ENCODE assay signal across 8 cellular contexts in genomic region chr15:74365619-74366445, GRCh38. TPM values are rescaled to one million over a fixed set of nuclear protein-coding genes. Genes with fewer than 3 reads are reported as not detected.
DNase-seq lines count a peak whose midpoint lies in the region; ATAC-seq and TF ChIP-seq lines count a peak whose summit lies in the region.

No MANE protein-coding gene starts in this region.

- intact Hi-C loops in CD8-positive, alpha-beta T cell (cut with DNase I, micrococcal nuclease), result no loop called here
- intact Hi-C loops in natural killer cell (cut with micrococcal nuclease), result no loop called here

- CTCF ChIA-PET in CD8-positive, alpha-beta T cell (lab: Charles Lee), result interaction anchor here (1.8 kb wide), 1 partner anchor 8 kb away, joined by 6 read pairs; no protein-coding TSS in a partner anchor

- H3K27me3 Mint-ChIP-seq in CD8-positive, alpha-beta T cell (ENCODE audit: low read depth), result peaks cover 28% of the 10 kb centered on the region
- H3K27me3 Mint-ChIP-seq in natural killer cell (ENCODE audit: low read depth in 2 of 2), result peaks cover 11 to 29% of the 10 kb centered on the region in 2 donors

- in situ Hi-C loops in SK-MEL-5 (cut with HindIII; ENCODE audit: low pct_unique_long_range_greater_than_20kb, low sequenced_read_pairs), result no loop called here

- no peaks in the 10 kb centered on the region for H3K36me3 ChIP-seq in CD8-positive, alpha-beta T cell (ENCODE audit: insufficient read depth, low read length)

- POLR2A ChIA-PET in CD8-positive, alpha-beta T cell (lab: Charles Lee), result no interaction called here

- peak overlapping the region; percentile 52 for H3K4me3 ChIP-seq in CD8-positive, alpha-beta T cell (ENCODE audit: low read depth, low read length)
- H3K4me3 ChIP-seq in fibroblast of mammary gland (ENCODE audit: control insufficient read depth, low read depth, low read length), result peak overlapping the region; percentile 59

- H3K9me3 ChIP-seq in CD8-positive, alpha-beta T cell (ENCODE audit: low read length), result no peaks in the 10 kb centered on the region

- no peak overlapping the region for H3K27ac Mint-ChIP-seq in CD8-positive, alpha-beta T cell
- H3K27ac Mint-ChIP-seq in natural killer cell, result no peak overlapping the region

- no peaks in the 10 kb centered on the region for H3K4me1 ChIP-seq in CD8-positive, alpha-beta T cell (ENCODE audit: insufficient read depth, low read length)

- no peaks in the 10 kb centered on the region for H3K36me3 Mint-ChIP-seq in CD8-positive, alpha-beta T cell
- H3K36me3 Mint-ChIP-seq in natural killer cell, result no peaks in the 10 kb centered on the region

- ATAC-seq in CD8-positive, alpha-beta T cell, result peak; percentile 42
- ATAC-seq in natural killer cell (peak; percentile 45 to 71 (median 50)), HG03095 (IDR thresholded peaks at IDR 0.05; ENCODE audit: unreplicated experiment) (no peak), GM18511 (IDR thresholded peaks at IDR 0.05; ENCODE audit: unreplicated experiment) (no peak), GM18858 (IDR thresholded peaks at IDR 0.05; ENCODE audit: unreplicated experiment) (no peak)

- TF ChIP-seq CTCF in CD8-positive, alpha-beta T cell (IDR thresholded peaks at IDR 0.05), result no peak
- TF ChIP-seq CTCF in fibroblast of mammary gland (conservative IDR thresholded peaks at IDR 0.05; ENCODE audit: control insufficient read depth, insufficient read depth, low read depth, low read length) (no peak), natural killer cell (IDR thresholded peaks at IDR 0.05) (no peak)

- H3K27me3 ChIP-seq in CD8-positive, alpha-beta T cell (ENCODE audit: insufficient read depth, low read length), result peaks cover 6% of the 10 kb centered on the region

- H3K4me1 Mint-ChIP-seq in CD8-positive, alpha-beta T cell (ENCODE audit: low read depth), result peaks cover 2% of the 10 kb centered on the region
- peaks cover 0 to 5% of the 10 kb centered on the region in 2 donors for H3K4me1 Mint-ChIP-seq in natural killer cell

- no peaks in the 10 kb centered on the region for H3K9me3 Mint-ChIP-seq in CD8-positive, alpha-beta T cell
- no peaks in the 10 kb centered on the region for H3K9me3 Mint-ChIP-seq in natural killer cell

- H3K27ac ChIP-seq in CD8-positive, alpha-beta T cell (ENCODE audit: low read depth, low read length), result no peak overlapping the region

- H3K4me3 Mint-ChIP-seq in CD8-positive, alpha-beta T cell, result peak overlapping the region; percentile 67
- peak overlapping the region; percentile 74 for H3K4me3 Mint-ChIP-seq in natural killer cell

- peak in 1 of 7 experiments; percentile 27 for DNase-seq in CD8-positive, alpha-beta T cell
- DNase-seq in SK-MEL-5 (ENCODE audit: low read depth, low spot score), result peak; percentile 22
- DNase-seq in fibroblast of mammary gland (ENCODE audit: low read depth), result peak; percentile 74
- DNase-seq in natural killer cell, result no peak
- no peak for DNase-seq in NCI-H524 treated with DMSO at 0.1 percent for 48 hours (lab: John Stamatoyannopoulos, UW)

RNA-seq across cellular contexts. Expression of gene CYP11A1, which starts 1.6 kb away (rescaled TPM):
- total RNA-seq in CD8-positive, alpha-beta T cell, result not detected
- total RNA-seq in SK-MEL-5 (2014; rRNA removed; shearing (Covaris generic)), result not detected in 2 replicates
- 0.46 and 1.6 TPM in 2 replicates for polyA plus RNA-seq in SK-MEL-5 (2015; cell fraction: cytosol; rRNA removed)
- polyA plus RNA-seq in SK-MEL-5 (2015; cell fraction: nucleus; rRNA removed), result not detected in 2 replicates
- 1 to 10 TPM in 1 of 3 donors, not detected in 2; 5.1 TPM for total RNA-seq in natural killer cell

Comparison
In these comparisons a context has a peak if more than half of its experiments do, and no peak if none do; other contexts are left out.
1. ATAC-seq: peak in CD8-positive, alpha-beta T cell (single experiment) and natural killer cell (3 of 3); none in HG03095 (single experiment), GM18511 (single experiment) and GM18858 (single experiment).
2. DNase-seq: peak in SK-MEL-5 (single experiment) and fibroblast of mammary gland (single experiment); none in natural killer cell (single experiment) and NCI-H524 treated with DMSO at 0.1 percent for 48 hours (single experiment).